9 cellular contexts compared by ENCODE assay signal in genomic region chr1:85062425-85063026, GRCh38. TPM values are rescaled to one million over a fixed set of nuclear protein-coding genes. Genes with fewer than 3 reads are reported as not detected.
A peak's percentile ranks its signal among the peaks of the same experiment; 100 is the strongest.
DNase-seq lines count a peak whose midpoint lies in the region; ATAC-seq lines count a peak whose summit lies in the region.
"Had no signal": no experiment of that assay in that cellular context is flagged by ENCODE, and none has a peak within 500 bp of the region (broad histone marks: within the 10 kb centered on the region; RNA-seq: fewer than 3 reads in every experiment).

No MANE protein-coding gene starts in this region.

- H3K27me3 ChIP-seq in CD8-positive, alpha-beta memory T cell (ENCODE audit: insufficient read depth, low read length, poor library complexity, severe bottlenecking), result no peaks in the 10 kb centered on the region
- H3K27me3 ChIP-seq in HUES48 (ENCODE audit: control insufficient read depth, insufficient read depth, low read length), result peaks cover 15% of the 10 kb centered on the region

- H3K36me3 Mint-ChIP-seq in CD8-positive, alpha-beta memory T cell, result peaks cover 0 to 1% (median 0%) of the 10 kb centered on the region in 3 donors
- H3K36me3 Mint-ChIP-seq in dendritic cell treated with granulocyte-macrophage colony-stimulating factor and Interleukin-4, amounts not matched to agents 40 ng/mL and 50 ng/mL, for 4 days (ENCODE audit: low read depth), result no peaks in the 10 kb centered on the region
- H3K36me3 Mint-ChIP-seq in natural killer cell treated with Interleukin-12 subunit alpha and Interleukin-12 subunit beta and Interleukin-15 and Interleukin-18, amount 100 ng/mL, for 72 hours, result no peaks in the 10 kb centered on the region

- H3K4me3 ChIP-seq in CD8-positive, alpha-beta memory T cell (ENCODE audit: low read length), result peak overlapping the region; percentile 64
- peak overlapping the region; percentile 68 for H3K4me3 ChIP-seq in HUES48 (ENCODE audit: low read depth, low read length)

- no peak for ATAC-seq in natural killer cell treated with Interleukin-12 subunit alpha and Interleukin-12 subunit beta and Interleukin-15 and Interleukin-18, amount 100 ng/mL, for 72 hours

- peak overlapping the region; percentile 27 for H3K27ac ChIP-seq in CD8-positive, alpha-beta memory T cell (ENCODE audit: low read depth, low read length)
- peak overlapping the region; percentile 8 for H3K27ac ChIP-seq in HUES48 (ENCODE audit: low read depth, low read length)

- H3K4me1 ChIP-seq in CD8-positive, alpha-beta memory T cell (ENCODE audit: insufficient read depth, low read length), result peaks cover 11% of the 10 kb centered on the region
- H3K4me1 ChIP-seq in HUES48 (ENCODE audit: control insufficient read depth, insufficient read depth, low read length), result peaks cover 8% of the 10 kb centered on the region

- H3K9ac ChIP-seq in HUES48 (ENCODE audit: low read depth, low read length), result no peak overlapping the region

- no peaks in the 10 kb centered on the region for H3K9me3 Mint-ChIP-seq in CD8-positive, alpha-beta memory T cell
- no peaks in the 10 kb centered on the region for H3K9me3 Mint-ChIP-seq in dendritic cell treated with granulocyte-macrophage colony-stimulating factor and Interleukin-4, amounts not matched to agents 40 ng/mL and 50 ng/mL, for 4 days
- H3K9me3 Mint-ChIP-seq in natural killer cell treated with Interleukin-12 subunit alpha and Interleukin-12 subunit beta and Interleukin-15 and Interleukin-18, amount 100 ng/mL, for 72 hours, result no peaks in the 10 kb centered on the region

- intact Hi-C loops in dendritic cell treated with granulocyte-macrophage colony-stimulating factor and Interleukin-4, amounts not matched to agents 40 ng/mL and 50 ng/mL, for 4 days (cut with micrococcal nuclease), result no loop called here

- no peaks in the 10 kb centered on the region for H3K9me3 ChIP-seq in CD8-positive, alpha-beta memory T cell (ENCODE audit: low read length)
- no peaks in the 10 kb centered on the region for H3K9me3 ChIP-seq in HUES48 (ENCODE audit: control insufficient read depth, insufficient read depth, low read length)

- H3K4me3 Mint-ChIP-seq in CD8-positive, alpha-beta memory T cell, result peak overlapping the region; percentile 54 to 90 (median 84)
- H3K4me3 Mint-ChIP-seq in dendritic cell treated with granulocyte-macrophage colony-stimulating factor and Interleukin-4, amounts not matched to agents 40 ng/mL and 50 ng/mL, for 4 days, result peak overlapping the region; percentile 73
- H3K4me3 Mint-ChIP-seq in natural killer cell treated with Interleukin-12 subunit alpha and Interleukin-12 subunit beta and Interleukin-15 and Interleukin-18, amount 100 ng/mL, for 72 hours, result peak overlapping the region; percentile 89

- no peaks in the 10 kb centered on the region for H3K36me3 ChIP-seq in CD8-positive, alpha-beta memory T cell (ENCODE audit: insufficient read depth, low read length)
- no peaks in the 10 kb centered on the region for H3K36me3 ChIP-seq in HUES48 (ENCODE audit: control insufficient read depth, insufficient read depth, low read length)

- H3K27ac Mint-ChIP-seq in CD8-positive, alpha-beta memory T cell, result peak overlapping the region in 7 of 8 donors; percentile 8 to 89 (median 35)
- peak overlapping the region; percentile 90 for H3K27ac Mint-ChIP-seq in dendritic cell treated with granulocyte-macrophage colony-stimulating factor and Interleukin-4, amounts not matched to agents 40 ng/mL and 50 ng/mL, for 4 days
- H3K27ac Mint-ChIP-seq in natural killer cell treated with Interleukin-12 subunit alpha and Interleukin-12 subunit beta and Interleukin-15 and Interleukin-18, amount 100 ng/mL, for 72 hours, result peak overlapping the region in 1 of 2 donors; percentile 65

- in situ Hi-C loops in G401 (cut with HindIII; ENCODE audit: low sequenced_read_pairs), result no loop called here

- POLR2A ChIA-PET in CD8-positive, alpha-beta memory T cell (lab: Charles Lee), result interaction anchor here (0.8 to 1.1 kb wide), 2 partner anchors 13 to 118 kb away, joined by 4 to 5 read pairs; no protein-coding TSS in a partner anchor

- no peak for DNase-seq in CD8-positive, alpha-beta memory T cell
- DNase-seq in natural killer cell treated with Interleukin-12 subunit alpha and Interleukin-12 subunit beta and Interleukin-15 and Interleukin-18, amount 100 ng/mL, for 72 hours (ENCODE audit: low spot score), result no peak
- DNase-seq in NCI-H1105 (lab: John Stamatoyannopoulos, UW) (no peak), DMS79 treated with DMSO at 0.1 percent for 48 hours (lab: John Stamatoyannopoulos, UW) (no peak), G401 (ENCODE audit: low spot score) (no peak)
- DNase-seq in stimulated activated CD8-positive, alpha-beta memory T cell treated with anti-CD3 and anti-CD28 coated beads, Interleukin-4, amount 100 ng/mL, for 48 hours, result no peak

- peaks cover 13 to 15% (median 14%) of the 10 kb centered on the region in 3 donors for H3K4me1 Mint-ChIP-seq in CD8-positive, alpha-beta memory T cell
- peaks cover 25% of the 10 kb centered on the region for H3K4me1 Mint-ChIP-seq in dendritic cell treated with granulocyte-macrophage colony-stimulating factor and Interleukin-4, amounts not matched to agents 40 ng/mL and 50 ng/mL, for 4 days (ENCODE audit: low read depth)
- H3K4me1 Mint-ChIP-seq in natural killer cell treated with Interleukin-12 subunit alpha and Interleukin-12 subunit beta and Interleukin-15 and Interleukin-18, amount 100 ng/mL, for 72 hours (ENCODE audit: low read depth in 2 of 2), result peaks cover 11 to 14% of the 10 kb centered on the region in 2 donors

- peaks cover 5 to 16% of the 10 kb centered on the region in 2 donors for H3K27me3 Mint-ChIP-seq in CD8-positive, alpha-beta memory T cell
- peaks cover 6% of the 10 kb centered on the region for H3K27me3 Mint-ChIP-seq in dendritic cell treated with granulocyte-macrophage colony-stimulating factor and Interleukin-4, amounts not matched to agents 40 ng/mL and 50 ng/mL, for 4 days
- peaks cover 23 to 31% of the 10 kb centered on the region in 2 donors for H3K27me3 Mint-ChIP-seq in natural killer cell treated with Interleukin-12 subunit alpha and Interleukin-12 subunit beta and Interleukin-15 and Interleukin-18, amount 100 ng/mL, for 72 hours

- CTCF ChIA-PET in CD8-positive, alpha-beta memory T cell (lab: Charles Lee), result interaction anchor here (1.5 to 1.6 kb wide), 3 partner anchors 46 to 192 kb away, joined by 3 to 7 read pairs (median 5); no protein-coding TSS in a partner anchor

RNA-seq across cellular contexts. Expression of gene MCOLN3, which starts 14.2 kb away (rescaled TPM):
- total RNA-seq in CD8-positive, alpha-beta memory T cell, result under 1 TPM; 0.47 to 0.50 TPM
- polyA plus RNA-seq in CD8-positive, alpha-beta memory T cell, result 0.29 TPM
- under 1 TPM in 1 of 2 donors, not detected in 1; 0.31 TPM for total RNA-seq in natural killer cell treated with Interleukin-12 subunit alpha and Interleukin-12 subunit beta and Interleukin-15 and Interleukin-18, amount 100 ng/mL, for 72 hours
- not detected in 2 replicates for total RNA-seq in G401 (2014; rRNA removed; shearing (Covaris generic))
- total RNA-seq: dermis microvascular lymphatic vessel endothelial cell had no signal
